8 cellular contexts compared by ENCODE assay signal in the genomic region with DNA sequence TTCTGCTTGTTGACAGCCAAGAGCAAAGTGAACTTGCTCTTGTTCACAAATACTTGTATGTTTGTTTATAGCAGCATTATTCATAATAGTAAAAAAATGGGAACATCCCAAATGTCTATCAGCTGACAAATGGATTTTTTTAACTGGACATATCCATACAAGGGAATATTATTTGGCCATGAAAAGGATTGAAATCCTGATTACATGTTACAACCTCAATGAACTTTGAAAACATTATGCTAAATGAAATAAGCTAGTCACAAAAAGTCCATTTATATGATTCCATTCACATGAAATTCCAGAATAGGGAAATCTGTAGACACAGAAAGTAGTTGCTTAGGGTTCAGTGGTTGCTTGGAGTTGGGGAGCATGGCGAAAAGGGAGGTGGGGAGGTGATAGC.
"Had no signal": no experiment of that assay in that cellular context is flagged by ENCODE, and none has a peak within 500 bp of the region (broad histone marks: within the 10 kb centered on the region; RNA-seq: fewer than 3 reads in every experiment).

No MANE protein-coding gene starts in this region.

- FAIRE-seq: HepG2 had no signal

- H3K27ac ChIP-seq: GM23248, HL-60 had no signal

- H3K9ac ChIP-seq: GM23248 had no signal

- H2AFZ ChIP-seq: GM23248 had no signal

- ATAC-seq: HepG2 had no signal

- H3K4me3 ChIP-seq: GM23248 had no signal

- DNase-seq: GM23248, GOT3, H9, HCEC 1CT, HFFc6, KG1 had no signal
